In genomic region chr9:101323129-101323528, GRCh38 we compare ENCODE assay signal across 8 cellular contexts.
"Had no signal": no experiment of that assay in that cellular context is flagged by ENCODE, and none has a peak within 500 bp of the region (broad histone marks: within the 10 kb centered on the region; RNA-seq: fewer than 3 reads in every experiment).

No MANE protein-coding gene starts in this region.

- ATAC-seq: GM23338 had no signal

- H3K27ac Mint-ChIP-seq: GM23338, H9, IgD-negative memory B cell had no signal

- H3K4me3 Mint-ChIP-seq: GM23338, H9, IgD-negative memory B cell had no signal

- H3K4me2 ChIP-seq: GM23338 had no signal

- H3K4me1 Mint-ChIP-seq: IgD-negative memory B cell had no signal

- H3K4me3 ChIP-seq: GM23338 had no signal

- FAIRE-seq: H1, H54, HTR-8/SVneo had no signal

- H3K27me3 Mint-ChIP-seq: IgD-negative memory B cell had no signal

- H3K36me3 Mint-ChIP-seq: IgD-negative memory B cell had no signal

- H2AFZ ChIP-seq: GM23338 had no signal

- DNase-seq: H9, HCEC 1CT, KBM-7 had no signal
